10 cellular contexts compared by ENCODE assay signal in genomic region chr11:111387318-111387863, GRCh38. TPM values are rescaled to one million over a fixed set of nuclear protein-coding genes. Genes with fewer than 3 reads are reported as not detected.
DNase-seq lines count a peak whose midpoint lies in the region; ATAC-seq and TF ChIP-seq lines count a peak whose summit lies in the region.
"Had no signal": no experiment of that assay in that cellular context is flagged by ENCODE, and none has a peak within 500 bp of the region (broad histone marks: within the 10 kb centered on the region; RNA-seq: fewer than 3 reads in every experiment).

No MANE protein-coding gene starts in this region.

- no peaks in the 10 kb centered on the region for H3K9me3 ChIP-seq in lung (ENCODE audit: control insufficient read depth in 2 of 2, insufficient read depth in 1 of 2, low read length in 1 of 2)

- 40 to 53% methylated on average over 2 of the region's 2 CpGs for WGBS in lung, 2 donors

- peak; percentile 52 for DNase-seq in DMS79 (lab: John Stamatoyannopoulos, UW)
- peak; percentile 94 for DNase-seq in NCI-H2081 treated with DMSO at 0.1 percent for 48 hours (lab: John Stamatoyannopoulos, UW)
- peak; percentile 82 for DNase-seq in lung (ENCODE audit: low spot score)
- no peak for DNase-seq in midbrain (lab: John Stamatoyannopoulos, UW)
- no peak for DNase-seq in stimulated activated CD4-positive, alpha-beta T cell treated with anti-CD3 and anti-CD28 coated beads, Interleukin-12 subunit alpha, Interleukin-12 subunit beta, amount 100 ng/mL, for 4 hours
- DNase-seq: H7 had no signal

- ATAC-seq in SK-N-SH treated with all-trans-retinoic acid at 6 μM for 48 hours (no peak; the same call in 2 of the 3 replicates), lung (ENCODE audit: insufficient read depth, low FRiP score) (no peak), GM21619 (IDR thresholded peaks at IDR 0.05; ENCODE audit: unreplicated experiment) (no peak), GM21367 (IDR thresholded peaks at IDR 0.05; ENCODE audit: unreplicated experiment) (no peak)
- ATAC-seq: stimulated activated memory B cell treated with anti-CD40 and anti-IgM and Interleukin-4, amounts not matched to agents 10 μg/mL and 1 μg/mL and 100 μg/mL, for 72 hours had no signal

- H3K27me3 ChIP-seq in lung (ENCODE audit: control insufficient read depth, insufficient read depth), result no peaks in the 10 kb centered on the region

- H3K36me3 ChIP-seq in lung (ENCODE audit: control insufficient read depth in 2 of 2, insufficient read depth in 2 of 2, low read length in 2 of 2), result no peaks in the 10 kb centered on the region

- no peak for TF ChIP-seq CTCF in lung (IDR thresholded peaks at IDR 0.05; ENCODE audit: control extremely low read depth, extremely low read depth)

- no peak overlapping the region for H3K4me3 ChIP-seq in lung

- H3K27ac ChIP-seq in lung (ENCODE audit: low read depth in 1 of 2, low read length in 1 of 2), result no peak overlapping the region

- no peaks in the 10 kb centered on the region for H3K4me1 ChIP-seq in lung (ENCODE audit: control insufficient read depth in 2 of 2, insufficient read depth in 2 of 2, low read length in 2 of 2)

TF ChIP-seq in SK-N-SH treated with all-trans-retinoic acid at 6 μM for 48 hours, 23 proteins besides CTCF, POLR2A, EP300 and RAD21:
- no peak for TF ChIP-seq PATZ1 (CRISPR knock-in tag; IDR thresholded peaks at IDR 0.05; ENCODE audit: borderline replicate concordance)
- peak; percentile 13; the same call in 1 of the 2 replicates for TF ChIP-seq CREB5 (CRISPR knock-in tag; IDR thresholded peaks at IDR 0.05; ENCODE audit: low read depth)
- no peak for TF ChIP-seq ZNF8 (CRISPR knock-in tag; IDR thresholded peaks at IDR 0.05)
- peak; percentile 80 for TF ChIP-seq ISL1 (CRISPR knock-in tag; IDR thresholded peaks at IDR 0.05)
- peak; percentile 84; the same call in 1 of the 2 replicates for TF ChIP-seq TSHZ2 (CRISPR knock-in tag; IDR thresholded peaks at IDR 0.05)
- TF ChIP-seq SNAI2 (CRISPR knock-in tag; IDR thresholded peaks at IDR 0.05), result peak; percentile 7; the same call in 1 of the 2 replicates
- 0 out of 2 replicates have a peak, but pooled peaks have one; percentile 28 for TF ChIP-seq ZFP3 (CRISPR knock-in tag; IDR thresholded peaks at IDR 0.05)
- TF ChIP-seq ESRRG (CRISPR knock-in tag; IDR thresholded peaks at IDR 0.05), result no peak
- TF ChIP-seq TCF4 (CRISPR knock-in tag; IDR thresholded peaks at IDR 0.05; ENCODE audit: borderline replicate concordance), result peak; percentile 83
- TF ChIP-seq RARB (CRISPR knock-in tag; IDR thresholded peaks at IDR 0.05), result no peak
- TF ChIP-seq CSRNP3 (CRISPR knock-in tag; IDR thresholded peaks at IDR 0.05), result 0 out of 2 replicates have a peak, but pooled peaks have one; percentile 5
- 0 out of 2 replicates have a peak, but pooled peaks have one; percentile 7 for TF ChIP-seq GLIS3 (CRISPR knock-in tag; IDR thresholded peaks at IDR 0.05)
- no peak for TF ChIP-seq BACH2 (CRISPR knock-in tag; IDR thresholded peaks at IDR 0.05; ENCODE audit: borderline replicate concordance)

RNA-seq across cellular contexts. Expression of gene POU2AF1, which starts 8.3 kb away (rescaled TPM):
- 1 to 10 TPM; 5.8 to 6.9 TPM for total RNA-seq in lung
- polyA plus RNA-seq in lung, result 1 to 10 TPM; 2.0 to 3.1 TPM
- total RNA-seq: H7 had no signal

Comparison
In these comparisons a context has a peak if more than half of its experiments do, and no peak if none do; other contexts are left out.
1. DNase-seq: peak in DMS79 (single experiment), NCI-H2081 treated with DMSO at 0.1 percent for 48 hours (single experiment) and lung (single experiment); none in midbrain (single experiment) and stimulated activated CD4-positive, alpha-beta T cell treated with anti-CD3 and anti-CD28 coated beads, Interleukin-12 subunit alpha, Interleukin-12 subunit beta, amount 100 ng/mL, for 4 hours (single experiment).